In genomic region chr3:104392327-104392726, GRCh38 we compare ENCODE assay signal across 20 cellular contexts.
DNase-seq lines count a peak whose midpoint lies in the region; FAIRE-seq and TF ChIP-seq lines count a peak whose summit lies in the region.
"Had no signal": no experiment of that assay in that cellular context is flagged by ENCODE, and none has a peak within 500 bp of the region (broad histone marks: within the 10 kb centered on the region; RNA-seq: fewer than 3 reads in every experiment).

No MANE protein-coding gene starts in this region.

- peaks cover 10% of the 10 kb centered on the region for H3K9me3 Mint-ChIP-seq in T-helper 2 cell treated with Interferon-gamma antibody and Interleukin-4, amounts not matched to agents 5 μg/mL and 100 μg/mL, for 36 hours
- H3K9me3 Mint-ChIP-seq: activated B cell treated with CpG ODN at 0.5 μM for 24 hours had no signal

- no peak overlapping the region for H3K4me3 Mint-ChIP-seq in T-helper 2 cell treated with Interferon-gamma antibody and Interleukin-4, amounts not matched to agents 5 μg/mL and 100 μg/mL, for 36 hours
- H3K4me3 Mint-ChIP-seq: activated B cell treated with CpG ODN at 0.5 μM for 24 hours; stimulated activated memory B cell treated with anti-CD40 and anti-IgM and Interleukin-4, amounts not matched to agents 10 μg/mL and 1 μg/mL and 100 μg/mL, for 72 hours had no signal

- no peak overlapping the region for H4K5ac ChIP-seq in H1 (ENCODE audit: insufficient read length, low read depth, low read length)

- H3K14ac ChIP-seq in H1 (ENCODE audit: insufficient read length) = no peak overlapping the region
- no peak overlapping the region for H3K14ac ChIP-seq in trophoblast cell (ENCODE audit: low read length)

- H3K4me3 ChIP-seq in DOHH2 (ENCODE audit: low read length) = no peak overlapping the region
- H3K4me3 ChIP-seq in H1 (ENCODE audit: extremely low read depth in 1 of 4, insufficient read depth in 2 of 4, low read depth in 3 of 4, low read length in 4 of 4) = no peak overlapping the region
- no peak overlapping the region for H3K4me3 ChIP-seq in smooth muscle cell
- H3K4me3 ChIP-seq in trophoblast cell (ENCODE audit: low read depth, low read length) = no peak overlapping the region
- H3K4me3 ChIP-seq: cardiac muscle cell, dorsolateral prefrontal cortex, gastroesophageal sphincter, right atrium auricular region, thoracic aorta had no signal

- no peaks in the 10 kb centered on the region for H3K9me2 ChIP-seq in DOHH2 (replicated peaks; ENCODE audit: control insufficient read depth, low read length)

- H2BK12ac ChIP-seq in H1 (ENCODE audit: low read depth, low read length) (no peak overlapping the region), trophoblast cell (ENCODE audit: low read length) (no peak overlapping the region)

- H3K27me3 ChIP-seq in DOHH2 (ENCODE audit: control insufficient read depth, low read length) (no peaks in the 10 kb centered on the region), H1 (replicated peaks in 1 of 4; ENCODE audit: control insufficient read depth in 3 of 4, extremely low read depth in 1 of 4, insufficient read depth in 3 of 4, low read length in 3 of 4) (no peaks in the 10 kb centered on the region), smooth muscle cell (ENCODE audit: low read depth) (no peaks in the 10 kb centered on the region), trophoblast cell (ENCODE audit: insufficient read depth, low read length) (no peaks in the 10 kb centered on the region)
- H3K27me3 ChIP-seq: cardiac muscle cell, dorsolateral prefrontal cortex, gastroesophageal sphincter, right atrium auricular region had no signal

- H3K36me3 Mint-ChIP-seq in T-helper 2 cell treated with Interferon-gamma antibody and Interleukin-4, amounts not matched to agents 5 μg/mL and 100 μg/mL, for 36 hours (ENCODE audit: low read depth) = no peaks in the 10 kb centered on the region

- H3K4ac ChIP-seq in H1 (replicated peaks; ENCODE audit: insufficient read length, low read depth, low read length) = no peak overlapping the region
- H3K4ac ChIP-seq in trophoblast cell (ENCODE audit: low read depth, low read length) = no peak overlapping the region

- no peak for TF ChIP-seq EP300 in H1 (IDR thresholded peaks at IDR 0.05; ENCODE audit: borderline replicate concordance in 1 of 2, low read depth in 2 of 2, low read length in 2 of 2)

- no peak overlapping the region for H2AFZ ChIP-seq in H1 (ENCODE audit: low read length)
- no peak overlapping the region for H2AFZ ChIP-seq in smooth muscle cell (ENCODE audit: low read depth)
- H2AFZ ChIP-seq in trophoblast cell (ENCODE audit: insufficient read depth, low read length, poor library complexity) = no peak overlapping the region

- H3K18ac ChIP-seq in H1 (ENCODE audit: extremely low read depth, low read length) = no peak overlapping the region
- no peak overlapping the region for H3K18ac ChIP-seq in trophoblast cell (ENCODE audit: low read length)

- TF ChIP-seq POLR2A in H1 (IDR thresholded peaks at IDR 0.05; ENCODE audit: control extremely low read depth in 1 of 2, low read depth in 2 of 2, low read length in 2 of 2) = no peak

- no peaks in the 10 kb centered on the region for H3K36me3 ChIP-seq in DOHH2 (ENCODE audit: control insufficient read depth, low read length)
- no peaks in the 10 kb centered on the region for H3K36me3 ChIP-seq in H1 (ENCODE audit: control insufficient read depth in 2 of 4, insufficient read depth in 4 of 4, low read length in 3 of 4)
- no peaks in the 10 kb centered on the region for H3K36me3 ChIP-seq in smooth muscle cell (ENCODE audit: low read depth)
- no peaks in the 10 kb centered on the region for H3K36me3 ChIP-seq in trophoblast cell (ENCODE audit: control insufficient read depth in 1 of 2, insufficient read depth in 2 of 2, low read length in 2 of 2)
- H3K36me3 ChIP-seq: cardiac muscle cell, gastroesophageal sphincter, right atrium auricular region, thoracic aorta had no signal

- H2BK20ac ChIP-seq in H1 (ENCODE audit: low read length) = no peak overlapping the region

- peak; percentile 19 to 30; a peak in 2 of 4 replicates for TF ChIP-seq RAD21 in H1 (IDR thresholded peaks at IDR 0.05 in 1 of 2, conservative IDR thresholded peaks at IDR 0.05 in 1 of 2; ENCODE audit: low read depth in 2 of 2, low read length in 2 of 2)

- no peak overlapping the region for H2BK120ac ChIP-seq in H1 (replicated peaks; ENCODE audit: low read depth, low read length)
- H2BK120ac ChIP-seq in trophoblast cell (ENCODE audit: insufficient read depth, low read length, poor library complexity) = no peak overlapping the region

- H4K12ac ChIP-seq in trophoblast cell (ENCODE audit: low read depth, low read length) = no peak overlapping the region

- H4K8ac ChIP-seq in H1 (ENCODE audit: extremely low read depth, insufficient read depth, low read length) (no peak overlapping the region), trophoblast cell (ENCODE audit: low read depth, low read length) (no peak overlapping the region)

- TF ChIP-seq CTCF in DOHH2 (IDR thresholded peaks at IDR 0.05; ENCODE audit: low read depth, low read length, poor library complexity, severe bottlenecking) = peak; percentile 13
- no peak; a peak in 1 of 4 replicates for TF ChIP-seq CTCF in H1 (IDR thresholded peaks at IDR 0.05; ENCODE audit: control extremely low read depth in 1 of 3, insufficient read depth in 1 of 3, low read depth in 1 of 3, low read length in 3 of 3)
- no peak for TF ChIP-seq CTCF in smooth muscle cell (IDR thresholded peaks at IDR 0.05; ENCODE audit: borderline replicate concordance, insufficient read depth, poor library complexity, severe bottlenecking)

- H3K23me2 ChIP-seq in H1 (ENCODE audit: low read depth, low read length) = no peaks in the 10 kb centered on the region

- CTCF ChIA-PET in HEK293T (lab: Yijun Ruan, JAX) = no interaction called here
- CTCF ChIA-PET in H1 (lab: Charles Lee; ENCODE audit: partially characterized antibody) = interaction anchor here (0.7 to 1.4 kb wide), 2 partner anchors 16 to 290 kb away, joined by 3 read pairs; no protein-coding TSS in a partner anchor

- H3K9ac ChIP-seq in H1 (replicated peaks in 1 of 4; ENCODE audit: extremely low read depth in 1 of 4, low read depth in 3 of 4, low read length in 3 of 4) = no peak overlapping the region
- H3K9ac ChIP-seq in smooth muscle cell (ENCODE audit: low read depth) = no peak overlapping the region
- H3K9ac ChIP-seq in trophoblast cell (ENCODE audit: low read length) = no peak overlapping the region

- DNase-seq in HEK293T (ENCODE audit: extremely low spot score) (no peak), NCI-H69 (lab: John Stamatoyannopoulos, UW) (peak; percentile 1), H1 (ENCODE audit: low read depth in 1 of 2, low spot score in 2 of 2) (no peak), smooth muscle cell (lab: John Stamatoyannopoulos, UW; ENCODE audit: unreplicated experiment) (no peak), hypothalamus (lab: John Stamatoyannopoulos, UW) (no peak), trophoblast cell (no peak)
- DNase-seq in T-helper 2 cell treated with Interferon-gamma antibody and Interleukin-4, amounts not matched to agents 5 μg/mL and 100 μg/mL, for 36 hours (ENCODE audit: low spot score) = no peak
- DNase-seq: activated B cell treated with CpG ODN at 0.5 μM for 24 hours; activated CD8-positive, alpha-beta memory T cell treated with anti-CD3 and anti-CD28 coated beads for 24 hours; dorsolateral prefrontal cortex; NCI-H2171 treated with DMSO at 0.1 percent for 48 hours; stimulated activated CD4-positive, alpha-beta T cell treated with anti-CD3 and anti-CD28 coated beads, Interleukin-15, amount 100 ng/mL, for 24 hours had no signal

- POLR2A ChIA-PET in HEK293T (lab: Yijun Ruan, JAX) = no interaction called here
- POLR2A ChIA-PET in H1 (lab: Charles Lee; ENCODE audit: partially characterized antibody) = interaction anchor here (0.8 kb wide), 1 partner anchor 47 kb away, joined by 3 read pairs; no protein-coding TSS in a partner anchor

- H3K4me2 ChIP-seq in DOHH2 (ENCODE audit: low read length) (no peak overlapping the region), H1 (ENCODE audit: insufficient read depth in 1 of 2, low read depth in 2 of 2, low read length in 2 of 2) (no peak overlapping the region), smooth muscle cell (no peak overlapping the region), trophoblast cell (ENCODE audit: low read length) (no peak overlapping the region)

- WGBS in H1 (ENCODE audit: extremely low coverage in 1 of 2, insufficient coverage in 1 of 2, insufficient read length in 1 of 2, insufficient replicate concordance in 2 of 2, low coverage in 1 of 2, low lambda C conversion rate in 2 of 2, missing lambda C conversion rate in 1 of 2), 2 experiments = 69% methylated on average over 2 of the region's 2 CpGs; no CpG with 5 or more reads in 1 of the 2 experiments
- WGBS in smooth muscle cell (ENCODE audit: low lambda C conversion rate) = 89% methylated on average over 2 of the region's 2 CpGs
- no CpG with 5 or more reads among the region's 2 CpGs for WGBS in trophoblast cell (ENCODE audit: extremely low coverage, insufficient coverage, insufficient read length)

- no peak overlapping the region for H3K27ac Mint-ChIP-seq in T-helper 2 cell treated with Interferon-gamma antibody and Interleukin-4, amounts not matched to agents 5 μg/mL and 100 μg/mL, for 36 hours
- H3K27ac Mint-ChIP-seq: activated B cell treated with CpG ODN at 0.5 μM for 24 hours; activated T-helper 2 cell treated with anti-CD3 and anti-CD28 coated beads, Interferon-gamma antibody, Interleukin-2, Interleukin-4, amounts not matched to agents 10 μg/mL and 5 μg/mL and 100 μg/mL, durations not matched to agents 14 hours and 24 hours and 36 hours; stimulated activated memory B cell treated with anti-CD40 and anti-IgM and Interleukin-4, amounts not matched to agents 10 μg/mL and 1 μg/mL and 100 μg/mL, for 72 hours had no signal

- H3K4me1 ChIP-seq in DOHH2 (ENCODE audit: control insufficient read depth, low read length) = no peaks in the 10 kb centered on the region
- no peaks in the 10 kb centered on the region for H3K4me1 ChIP-seq in H1 (replicated peaks in 1 of 4; ENCODE audit: control insufficient read depth in 3 of 4, insufficient read depth in 4 of 4, low read length in 3 of 4)
- no peaks in the 10 kb centered on the region for H3K4me1 ChIP-seq in smooth muscle cell (ENCODE audit: low read depth)
- peaks cover 0 to 3% of the 10 kb centered on the region in 2 experiments for H3K4me1 ChIP-seq in trophoblast cell (ENCODE audit: control insufficient read depth in 1 of 2, insufficient read depth in 2 of 2, low read length in 2 of 2)
- H3K4me1 ChIP-seq: gastroesophageal sphincter, right atrium auricular region had no signal

- H2BK5ac ChIP-seq in H1 (ENCODE audit: low read depth, low read length) (no peak overlapping the region), trophoblast cell (ENCODE audit: low read depth, low read length, poor library complexity) (no peak overlapping the region)

- H3K4me1 Mint-ChIP-seq in T-helper 2 cell treated with Interferon-gamma antibody and Interleukin-4, amounts not matched to agents 5 μg/mL and 100 μg/mL, for 36 hours (ENCODE audit: low read depth) = no peaks in the 10 kb centered on the region

- H2BK15ac ChIP-seq in H1 (ENCODE audit: low read length) = no peak overlapping the region

- H3K27ac ChIP-seq in DOHH2 (ENCODE audit: low read depth, low read length) (no peak overlapping the region), H1 (ENCODE audit: low read depth, low read length) (no peak overlapping the region), smooth muscle cell (ENCODE audit: low read depth) (no peak overlapping the region), trophoblast cell (ENCODE audit: low read depth, low read length) (no peak overlapping the region)
- H3K27ac ChIP-seq: cardiac muscle cell, dorsolateral prefrontal cortex, gastroesophageal sphincter, right atrium auricular region, thoracic aorta had no signal

- H2AK5ac ChIP-seq in H1 (ENCODE audit: low read depth, low read length) (no peak overlapping the region), trophoblast cell (ENCODE audit: low read length) (no peak overlapping the region)

- no peaks in the 10 kb centered on the region for H3K9me3 ChIP-seq in DOHH2 (ENCODE audit: control insufficient read depth, insufficient read depth, low read length)
- H3K9me3 ChIP-seq in H1 (ENCODE audit: insufficient read depth in 2 of 2, low read depth in 1 of 2, low read length in 1 of 2) = 0 out of 4 replicates have a peak, but pooled peaks cover 0 to 5% of the 10 kb centered on the region in 2 experiments
- H3K9me3 ChIP-seq in smooth muscle cell (replicated peaks; ENCODE audit: low read depth) = no peaks in the 10 kb centered on the region
- H3K9me3 ChIP-seq in trophoblast cell (ENCODE audit: insufficient read depth, low read depth, low read length) = peaks cover 2% of the 10 kb centered on the region
- H3K9me3 ChIP-seq: gastroesophageal sphincter, right atrium auricular region, thoracic aorta had no signal

- FAIRE-seq in H1 (lab: Jason Lieb, UNC) = no peak
- FAIRE-seq: GM12892 had no signal

- H3K27me3 Mint-ChIP-seq in T-helper 2 cell treated with Interferon-gamma antibody and Interleukin-4, amounts not matched to agents 5 μg/mL and 100 μg/mL, for 36 hours (ENCODE audit: low read depth) = no peaks in the 10 kb centered on the region
- H3K27me3 Mint-ChIP-seq: activated B cell treated with CpG ODN at 0.5 μM for 24 hours; stimulated activated memory B cell treated with anti-CD40 and anti-IgM and Interleukin-4, amounts not matched to agents 10 μg/mL and 1 μg/mL and 100 μg/mL, for 72 hours had no signal

- no peak overlapping the region for H4K91ac ChIP-seq in H1 (replicated peaks; ENCODE audit: insufficient read length, low read length)
- no peak overlapping the region for H4K91ac ChIP-seq in trophoblast cell (ENCODE audit: low read depth, low read length)

- H3K79me2 ChIP-seq in DOHH2 (ENCODE audit: control insufficient read depth, low read length) (no peaks in the 10 kb centered on the region), H1 (ENCODE audit: control insufficient read depth in 1 of 2, insufficient read depth in 2 of 2, low read length in 2 of 2) (no peaks in the 10 kb centered on the region), smooth muscle cell (ENCODE audit: low read depth) (no peaks in the 10 kb centered on the region), trophoblast cell (ENCODE audit: control insufficient read depth, insufficient read depth, low read length, poor library complexity) (no peaks in the 10 kb centered on the region)

- H3K79me1 ChIP-seq in H1 (ENCODE audit: low read depth, low read length) (no peaks in the 10 kb centered on the region), trophoblast cell (ENCODE audit: low read length) (no peaks in the 10 kb centered on the region)

- no peaks in the 10 kb centered on the region for H4K20me1 ChIP-seq in DOHH2 (ENCODE audit: control insufficient read depth, insufficient read depth, low read depth, low read length)
- no peaks in the 10 kb centered on the region for H4K20me1 ChIP-seq in H1 (replicated peaks in 1 of 2; ENCODE audit: control insufficient read depth in 1 of 2, insufficient read depth in 2 of 2, low read length in 2 of 2)
- H4K20me1 ChIP-seq in smooth muscle cell (ENCODE audit: low read depth) = no peaks in the 10 kb centered on the region

- H3K56ac ChIP-seq in H1 (replicated peaks; ENCODE audit: insufficient read length, low read depth, low read length) = no peak overlapping the region

- H3K23ac ChIP-seq in H1 (ENCODE audit: insufficient read length) (no peak overlapping the region), trophoblast cell (ENCODE audit: low read length) (no peak overlapping the region)

- H3F3A ChIP-seq in DOHH2 (ENCODE audit: control insufficient read depth, insufficient read depth) (no peaks in the 10 kb centered on the region), smooth muscle cell (ENCODE audit: low read depth) (no peaks in the 10 kb centered on the region)
